ENCODE assay signal across 9 cellular contexts in genomic region chr6:105587349-105588115, GRCh38.
DNase-seq lines count a peak whose midpoint lies in the region; ATAC-seq and TF ChIP-seq lines count a peak whose summit lies in the region.
"Had no signal": no experiment of that assay in that cellular context is flagged by ENCODE, and none has a peak within 500 bp of the region (broad histone marks: within the 10 kb centered on the region; RNA-seq: fewer than 3 reads in every experiment).

No MANE protein-coding gene starts in this region.

- H2AFZ ChIP-seq in PC-3 (ENCODE audit: low read length), result peak overlapping the region; percentile 60

- H3K9ac ChIP-seq in PC-3 (ENCODE audit: low read length), result peak overlapping the region; percentile 36; the same call in 1 of the 2 replicates

- H3K9me3 Mint-ChIP-seq in activated naive CD8-positive, alpha-beta T cell treated with anti-CD3 and anti-CD28 coated beads for 36 hours, result no peaks in the 10 kb centered on the region
- peaks cover 2% of the 10 kb centered on the region for H3K9me3 Mint-ChIP-seq in neural crest cell
- H3K9me3 Mint-ChIP-seq: mesothelial cell of epicardium had no signal

- CTCF ChIA-PET in PC-3 (lab: Charles Lee), result no interaction called here

- intact Hi-C loops in PC-3 (cut with micrococcal nuclease), result no loop called here

- no peaks in the 10 kb centered on the region for H3K36me3 ChIP-seq in PC-3 (ENCODE audit: low read depth, low read length)

- no peaks in the 10 kb centered on the region for H3K9me2 ChIP-seq in PC-3 (replicated peaks; ENCODE audit: low read length)

- peak overlapping the region; percentile 67 for H3K27ac Mint-ChIP-seq in activated naive CD8-positive, alpha-beta T cell treated with anti-CD3 and anti-CD28 coated beads for 36 hours
- H3K27ac Mint-ChIP-seq in neural crest cell (ENCODE audit: unreplicated experiment), result peak overlapping the region; percentile 97
- H3K27ac Mint-ChIP-seq: mesothelial cell of epicardium had no signal

- peak overlapping the region; percentile 81 for H3K27ac ChIP-seq in PC-3 (ENCODE audit: low read length)

- peaks cover 46% of the 10 kb centered on the region for H3K4me1 ChIP-seq in PC-3 (ENCODE audit: insufficient read depth, low read length)

- ATAC-seq in PC-3 (peak; percentile 88), HG03108 (IDR thresholded peaks at IDR 0.05; ENCODE audit: unreplicated experiment) (no peak)

- POLR2A ChIA-PET in PC-3 (lab: Charles Lee; ENCODE audit: unreplicated experiment), result no interaction called here

- DNase-seq in ELR (ENCODE audit: low read depth) (peak; percentile 98), PC-3 (peak; percentile 84), neural crest cell (ENCODE audit: low read depth, low spot score) (no peak), NCI-H1694 treated with DMSO at 0.1 percent for 48 hours (lab: John Stamatoyannopoulos, UW) (no peak)
- no peak for DNase-seq in activated naive CD8-positive, alpha-beta T cell treated with anti-CD3 and anti-CD28 coated beads for 36 hours
- DNase-seq in stimulated activated CD4-positive, alpha-beta T cell treated with anti-CD3 and anti-CD28 coated beads, Interleukin-1b, Interleukin-23, amount 100 ng/mL, for 48 hours, result no peak
- DNase-seq: NCI-H187 had no signal

- no peaks in the 10 kb centered on the region for H3K27me3 Mint-ChIP-seq in activated naive CD8-positive, alpha-beta T cell treated with anti-CD3 and anti-CD28 coated beads for 36 hours
- peaks cover 2% of the 10 kb centered on the region for H3K27me3 Mint-ChIP-seq in neural crest cell (ENCODE audit: low read depth)

- peak overlapping the region; percentile 44 for H3K4me3 Mint-ChIP-seq in activated naive CD8-positive, alpha-beta T cell treated with anti-CD3 and anti-CD28 coated beads for 36 hours
- H3K4me3 Mint-ChIP-seq in neural crest cell, result peak overlapping the region; percentile 24
- H3K4me3 Mint-ChIP-seq: mesothelial cell of epicardium had no signal

- H3K36me3 Mint-ChIP-seq in activated naive CD8-positive, alpha-beta T cell treated with anti-CD3 and anti-CD28 coated beads for 36 hours, result peaks cover 1% of the 10 kb centered on the region
- H3K36me3 Mint-ChIP-seq in neural crest cell (ENCODE audit: low read depth), result no peaks in the 10 kb centered on the region
- H3K36me3 Mint-ChIP-seq: mesothelial cell of epicardium had no signal

- H3K79me2 ChIP-seq in PC-3 (ENCODE audit: low read length), result no peaks in the 10 kb centered on the region

- H3K4me2 ChIP-seq in PC-3 (ENCODE audit: low read length), result peak overlapping the region; percentile 78

- no peaks in the 10 kb centered on the region for H3K27me3 ChIP-seq in PC-3 (ENCODE audit: low read length)

- no peaks in the 10 kb centered on the region for H3K9me3 ChIP-seq in PC-3 (ENCODE audit: low read length)

- peak overlapping the region; percentile 34; the same call in 1 of the 2 replicates for H3K4me3 ChIP-seq in PC-3 (ENCODE audit: low read length)

- H3F3A ChIP-seq in PC-3 (ENCODE audit: low read length, unreplicated experiment), result peaks cover 5% of the 10 kb centered on the region

- H4K20me1 ChIP-seq in PC-3 (ENCODE audit: low read length), result no peaks in the 10 kb centered on the region

- H3K4me1 Mint-ChIP-seq in activated naive CD8-positive, alpha-beta T cell treated with anti-CD3 and anti-CD28 coated beads for 36 hours, result peaks cover 20% of the 10 kb centered on the region
- H3K4me1 Mint-ChIP-seq in neural crest cell, result peaks cover 28% of the 10 kb centered on the region
- H3K4me1 Mint-ChIP-seq: mesothelial cell of epicardium had no signal

- TF ChIP-seq CTCF in PC-3 (conservative IDR thresholded peaks at IDR 0.05; ENCODE audit: low read depth, low read length) (no peak), neural crest cell (conservative IDR thresholded peaks at IDR 0.05) (no peak)

- BruUV-seq in PC-3 (replicated peaks; lab: Mats Ljungman, UMichigan), result no TSS peak

Comparison
In these comparisons a context has a peak if more than half of its experiments do, and no peak if none do; other contexts are left out.
1. DNase-seq: peak in ELR (single experiment) and PC-3 (single experiment); none in activated naive CD8-positive, alpha-beta T cell treated with anti-CD3 and anti-CD28 coated beads for 36 hours (single experiment), neural crest cell (single experiment), stimulated activated CD4-positive, alpha-beta T cell treated with anti-CD3 and anti-CD28 coated beads, Interleukin-1b, Interleukin-23, amount 100 ng/mL, for 48 hours (single experiment) and NCI-H1694 treated with DMSO at 0.1 percent for 48 hours (single experiment).